2 cellular contexts compared by ENCODE assay signal in the genomic region with DNA sequence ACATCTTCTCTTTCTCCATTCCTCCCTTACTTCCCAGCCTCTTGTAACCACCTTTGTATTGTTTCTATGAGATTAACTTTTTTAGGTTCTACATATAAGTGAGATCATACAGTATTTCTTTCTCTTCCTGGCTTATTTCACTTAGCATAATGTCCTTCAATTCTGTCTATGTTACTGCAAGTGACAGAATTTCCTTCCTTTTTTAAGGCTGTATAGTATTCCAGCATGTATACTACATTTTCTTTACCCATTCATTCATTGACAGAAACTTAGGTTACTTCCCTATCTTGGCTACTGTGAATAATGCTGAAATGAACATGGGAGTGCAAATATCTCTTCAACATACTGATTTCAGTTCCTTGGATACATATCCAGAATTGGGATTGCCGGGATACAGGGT.
TF ChIP-seq lines count a peak whose summit lies in the region.

No MANE protein-coding gene starts in this region.

TF ChIP-seq in HepG2, 621 proteins besides CTCF, POLR2A, EP300 and RAD21:
- TF ChIP-seq CCAR2 (optimal IDR thresholded peaks at IDR 0.05; ENCODE audit: low read depth, low read length) (no peak), ZNF24 (IDR thresholded peaks at IDR 0.05) (no peak), ZFX (CRISPR knock-in tag; IDR thresholded peaks at IDR 0.05; ENCODE audit: low read depth) (no peak)
- TF ChIP-seq, protein P1, sequence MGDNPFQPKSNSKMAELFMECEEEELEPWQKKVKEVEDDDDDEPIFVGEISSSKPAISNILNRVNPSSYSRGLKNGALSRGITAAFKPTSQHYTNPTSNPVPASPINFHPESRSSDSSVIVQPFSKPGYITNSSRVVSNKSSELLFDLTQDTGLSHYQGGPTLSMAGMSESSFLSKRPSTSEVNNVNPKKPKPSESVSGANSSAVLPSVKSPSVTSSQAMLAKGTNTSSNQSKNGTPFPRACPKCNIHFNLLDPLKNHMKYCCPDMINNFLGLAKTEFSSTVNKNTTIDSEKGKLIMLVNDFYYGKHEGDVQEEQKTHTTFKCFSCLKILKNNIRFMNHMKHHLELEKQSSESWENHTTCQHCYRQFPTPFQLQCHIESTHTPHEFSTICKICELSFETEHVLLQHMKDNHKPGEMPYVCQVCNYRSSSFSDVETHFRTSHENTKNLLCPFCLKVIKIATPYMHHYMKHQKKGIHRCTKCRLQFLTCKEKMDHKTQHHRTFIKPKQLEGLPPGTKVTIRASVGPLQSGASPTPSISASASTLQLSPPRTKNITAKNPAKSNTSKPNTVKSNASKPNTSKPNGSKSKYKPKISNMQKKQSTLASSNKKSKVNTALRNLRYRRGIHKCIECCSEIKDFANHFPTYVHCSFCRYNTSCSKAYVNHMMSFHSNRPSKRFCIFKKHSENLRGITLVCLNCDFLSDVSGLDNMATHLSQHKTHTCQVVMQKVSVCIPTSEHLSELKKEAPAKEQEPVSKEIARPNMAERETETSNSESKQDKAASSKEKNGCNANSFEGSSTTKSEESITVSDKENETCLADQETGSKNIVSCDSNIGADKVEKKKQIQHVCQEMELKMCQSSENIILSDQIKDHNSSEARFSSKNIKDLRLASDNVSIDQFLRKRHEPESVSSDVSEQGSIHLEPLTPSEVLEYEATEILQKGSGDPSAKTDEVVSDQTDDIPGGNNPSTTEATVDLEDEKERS (CRISPR knock-in tag; IDR thresholded peaks at IDR 0.05) = 0 out of 2 replicates have a peak, but pooled peaks have one; percentile 19

TF ChIP-seq in K562, 482 proteins besides CTCF, POLR2A, EP300 and RAD21:
- TF ChIP-seq RBM25 (IDR thresholded peaks at IDR 0.05; ENCODE audit: low read depth, low read length, severe bottlenecking) (peak; percentile 66), BCOR (IDR thresholded peaks at IDR 0.05) (peak; percentile 53; the same call in 1 of the 2 replicates), NFIX (CRISPR knock-in tag; IDR thresholded peaks at IDR 0.05; ENCODE audit: low read depth) (no peak), ZNF146 (CRISPR knock-in tag; IDR thresholded peaks at IDR 0.05; ENCODE audit: unreplicated experiment) (peak; percentile 97)
